16 cellular contexts compared by ENCODE assay signal in genomic region chr5:74647096-74647495, GRCh38. TPM values are rescaled to one million over a fixed set of nuclear protein-coding genes. Genes with fewer than 3 reads are reported as not detected.
DNase-seq lines count a peak whose midpoint lies in the region; ATAC-seq, FAIRE-seq and TF ChIP-seq lines count a peak whose summit lies in the region.
"Had no signal": no experiment of that assay in that cellular context is flagged by ENCODE, and none has a peak within 500 bp of the region (broad histone marks: within the 10 kb centered on the region; RNA-seq: fewer than 3 reads in every experiment).

No MANE protein-coding gene starts in this region.

- H3K36me3 ChIP-seq in neuron (ENCODE audit: insufficient read depth, low read length): no peaks in the 10 kb centered on the region

- no peaks in the 10 kb centered on the region for H3K9me3 Mint-ChIP-seq in activated T-cell treated with anti-CD3 and anti-CD28 coated beads, Interleukin-2, amount 50 U/mL, for 4 hours
- H3K9me3 Mint-ChIP-seq in nephron progenitor cell: no peaks in the 10 kb centered on the region

- H3K27me3 Mint-ChIP-seq in activated T-cell treated with anti-CD3 and anti-CD28 coated beads, Interleukin-2, amount 50 U/mL, for 4 hours (ENCODE audit: low read depth): peaks cover 9% of the 10 kb centered on the region
- H3K27me3 Mint-ChIP-seq in nephron progenitor cell (ENCODE audit: low read depth, poor library complexity): peaks cover 15% of the 10 kb centered on the region

- no peaks in the 10 kb centered on the region for H3K36me3 Mint-ChIP-seq in activated T-cell treated with anti-CD3 and anti-CD28 coated beads, Interleukin-2, amount 50 U/mL, for 4 hours (ENCODE audit: insufficient read depth)
- no peaks in the 10 kb centered on the region for H3K36me3 Mint-ChIP-seq in nephron progenitor cell (ENCODE audit: low read depth)

- no peak overlapping the region for H3K4me3 ChIP-seq in neuron (ENCODE audit: low read length)
- H3K4me3 ChIP-seq: lung, SK-N-MC, skin epidermis had no signal

- in situ Hi-C loops in KBM-7 (cut with MboI; ENCODE audit: low pct_unique_long_range_greater_than_20kb, low sequenced_read_pairs): loop anchor here (10.0 to 25.0 kb wide), 2 partner anchors 435 to 742 kb away; no protein-coding TSS in a partner anchor

- H2AFZ ChIP-seq in neuron (ENCODE audit: low read depth, low read length): peak overlapping the region; percentile 41

- no peak for TF ChIP-seq CTCF in nephron progenitor cell (IDR thresholded peaks at IDR 0.05)

- H3K27me3 ChIP-seq in neuron (ENCODE audit: insufficient read depth, low read length): no peaks in the 10 kb centered on the region

- FAIRE-seq in RCC 7860 (lab: Jason Lieb, UNC): no peak
- FAIRE-seq: G401.6 had no signal

- no peak overlapping the region for H3K4me3 Mint-ChIP-seq in activated T-cell treated with anti-CD3 and anti-CD28 coated beads, Interleukin-2, amount 50 U/mL, for 4 hours
- no peak overlapping the region for H3K4me3 Mint-ChIP-seq in nephron progenitor cell

- DNase-seq in KBM-7 (peak; percentile 12), NCI-H2196 treated with DMSO at 0.1 percent for 48 hours (lab: John Stamatoyannopoulos, UW; ENCODE audit: unreplicated experiment) (peak; percentile 18), astrocyte of the hippocampus (ENCODE audit: low read depth, low spot score) (peak; percentile 49), islet precursor cell (no peak), nephron progenitor cell (no peak), RCC 7860 (ENCODE audit: low spot score) (no peak)
- no peak for DNase-seq in activated T-cell treated with anti-CD3 and anti-CD28 coated beads, Interleukin-2, amount 50 U/mL, for 4 hours
- DNase-seq: activated gamma-delta T cell; effector CD4-positive, alpha-beta T cell; Karpas-422; NCI-H774 had no signal

- H3K9me3 ChIP-seq in neuron (ENCODE audit: low read length): no peaks in the 10 kb centered on the region

- peaks cover 17% of the 10 kb centered on the region for H3K4me1 ChIP-seq in neuron (ENCODE audit: insufficient read depth, low read length)

- H3K4me1 Mint-ChIP-seq in activated T-cell treated with anti-CD3 and anti-CD28 coated beads, Interleukin-2, amount 50 U/mL, for 4 hours (ENCODE audit: low read depth): peaks cover 2% of the 10 kb centered on the region
- H3K4me1 Mint-ChIP-seq in nephron progenitor cell: peaks cover 35% of the 10 kb centered on the region

- H3K27ac Mint-ChIP-seq in nephron progenitor cell: no peak overlapping the region

- no peak for ATAC-seq in activated T-cell treated with anti-CD3 and anti-CD28 coated beads, Interleukin-2, amount 50 U/mL, for 4 hours

RNA-seq across cellular contexts. Expression of gene ENC1, which starts 6.6 kb away (rescaled TPM):
- 1 to 10 TPM; 1.8 to 3.0 (median 2.4) TPM for total RNA-seq in activated T-cell treated with anti-CD3 and anti-CD28 coated beads, Interleukin-2, amount 50 U/mL, for 4 hours

RNA-seq across cellular contexts. Expression of gene HEXB, which starts 37.9 kb away (rescaled TPM):
- 10 to 100 TPM; 38.6 to 46.8 (median 45.8) TPM for total RNA-seq in activated T-cell treated with anti-CD3 and anti-CD28 coated beads, Interleukin-2, amount 50 U/mL, for 4 hours

Comparison
In these comparisons a context has a peak if more than half of its experiments do, and no peak if none do; other contexts are left out.
1. DNase-seq: peak in KBM-7 (single experiment), NCI-H2196 treated with DMSO at 0.1 percent for 48 hours (single experiment) and astrocyte of the hippocampus (single experiment); none in islet precursor cell (single experiment), activated T-cell treated with anti-CD3 and anti-CD28 coated beads, Interleukin-2, amount 50 U/mL, for 4 hours (single experiment), nephron progenitor cell (single experiment) and RCC 7860 (single experiment).